ENCODE assay signal across 15 cellular contexts in genomic region chr13:31154939-31155338, GRCh38.
"Had no signal": no experiment of that assay in that cellular context is flagged by ENCODE, and none has a peak within 500 bp of the region (broad histone marks: within the 10 kb centered on the region; RNA-seq: fewer than 3 reads in every experiment).

No MANE protein-coding gene starts in this region.

- H3K4me3 Mint-ChIP-seq: activated naive CD4-positive, alpha-beta T cell treated with anti-CD3 and anti-CD28 coated beads, Interleukin-2, amount 10 ng/mL, durations not matched to agents 7 days and 5 days; mesothelial cell of epicardium; neural progenitor cell; stimulated activated naive B cell treated with anti-CD40 and anti-IgM and Interleukin-4, amounts not matched to agents 10 μg/mL and 1 μg/mL and 100 μg/mL, for 72 hours had no signal

- DNase-seq: activated naive CD4-positive, alpha-beta T cell treated with anti-CD3 and anti-CD28 coated beads, Interleukin-2, amount 10 ng/mL, durations not matched to agents 7 days and 5 days; left cardiac atrium; lower lobe of right lung; pancreas; stimulated activated CD4-positive, alpha-beta T cell treated with anti-CD3 and anti-CD28 coated beads, Interleukin-15, amount 100 ng/mL, for 24 hours; stimulated activated CD4-positive, alpha-beta T cell treated with anti-CD3 and anti-CD28 coated beads, Interleukin-4, amount 100 ng/mL, for 1 hour; stimulated activated naive B cell treated with anti-CD40 and anti-IgM and Interleukin-4, amounts not matched to agents 10 μg/mL and 1 μg/mL and 100 μg/mL, for 72 hours; tibial artery had no signal

- H3K4me3 ChIP-seq: cardiac muscle cell, lower lobe of right lung, neural progenitor cell, pancreas, skin epidermis, tibial artery had no signal

- ATAC-seq: activated CD4-positive, CD25-positive, alpha-beta regulatory T cell treated with anti-CD3 and anti-CD28 coated beads, Interleukin-2, amount 50 U/mL, for 24 hours; esophagus mucosa; left cardiac atrium; lower lobe of right lung; pancreas; stimulated activated naive B cell treated with anti-CD40 and anti-IgM and Interleukin-4, amounts not matched to agents 10 μg/mL and 1 μg/mL and 100 μg/mL, for 72 hours had no signal

- H3K9me3 Mint-ChIP-seq: activated naive CD4-positive, alpha-beta T cell treated with anti-CD3 and anti-CD28 coated beads, Interleukin-2, amount 10 ng/mL, durations not matched to agents 7 days and 5 days; activated T-helper 2 cell treated with anti-CD3 and anti-CD28 coated beads, Interferon-gamma antibody, Interleukin-2, Interleukin-4, amounts not matched to agents 10 μg/mL and 5 μg/mL and 100 μg/mL, durations not matched to agents 14 hours and 24 hours and 36 hours; mesothelial cell of epicardium; neural progenitor cell; stimulated activated naive B cell treated with anti-CD40 and anti-IgM and Interleukin-4, amounts not matched to agents 10 μg/mL and 1 μg/mL and 100 μg/mL, for 72 hours had no signal

- H3K27ac Mint-ChIP-seq: mesothelial cell of epicardium; neural progenitor cell; stimulated activated naive B cell treated with anti-CD40 and anti-IgM and Interleukin-4, amounts not matched to agents 10 μg/mL and 1 μg/mL and 100 μg/mL, for 72 hours had no signal

- H3K27me3 Mint-ChIP-seq: activated naive CD4-positive, alpha-beta T cell treated with anti-CD3 and anti-CD28 coated beads, Interleukin-2, amount 10 ng/mL, durations not matched to agents 7 days and 5 days; stimulated activated naive B cell treated with anti-CD40 and anti-IgM and Interleukin-4, amounts not matched to agents 10 μg/mL and 1 μg/mL and 100 μg/mL, for 72 hours had no signal
